Comparison of ENCODE assay signal across 18 cellular contexts in genomic region chr1:161080391-161081150, GRCh38. TPM values are rescaled to one million over a fixed set of nuclear protein-coding genes. Genes with fewer than 3 reads are reported as not detected.
DNase-seq lines count a peak whose midpoint lies in the region; ATAC-seq, FAIRE-seq and TF ChIP-seq lines count a peak whose summit lies in the region.
"Had no signal": no experiment of that assay in that cellular context is flagged by ENCODE, and none has a peak within 500 bp of the region (broad histone marks: within the 10 kb centered on the region; RNA-seq: fewer than 3 reads in every experiment).

No MANE protein-coding gene starts in this region.

- H2BK15ac ChIP-seq in H1 (ENCODE audit: low read length) = peak overlapping the region; percentile 12; the same call in 1 of the 2 replicates

- TF ChIP-seq POLR2A in H1 (IDR thresholded peaks at IDR 0.05; ENCODE audit: control extremely low read depth in 1 of 2, low read depth in 2 of 2, low read length in 2 of 2) (no peak), upper lobe of left lung (IDR thresholded peaks at IDR 0.05) (no peak)

- no peaks in the 10 kb centered on the region for H3K4me1 ChIP-seq in CD4-positive, CD25-positive, alpha-beta regulatory T cell (ENCODE audit: control insufficient read depth, insufficient read depth, low read length, poor library complexity, severe bottlenecking)
- H3K4me1 ChIP-seq in H1 (replicated peaks in 1 of 4; ENCODE audit: control insufficient read depth in 3 of 4, insufficient read depth in 4 of 4, low read length in 3 of 4) = peaks cover 0 to 6% (median 0%) of the 10 kb centered on the region in 4 experiments; a peak in 4 of 7 replicates
- peaks cover 15 to 39% (median 30%) of the 10 kb centered on the region in 4 donors for H3K4me1 ChIP-seq in upper lobe of left lung
- H3K4me1 ChIP-seq in kidney (ENCODE audit: control insufficient read depth in 1 of 2, insufficient read depth in 1 of 2, low read depth in 1 of 2, low read length in 2 of 2) = peaks cover 0 to 3% of the 10 kb centered on the region in 2 donors

- H3K23me2 ChIP-seq in H1 (ENCODE audit: low read depth, low read length) = no peaks in the 10 kb centered on the region

- no peak overlapping the region for H3K14ac ChIP-seq in H1 (ENCODE audit: insufficient read length)

- H3K9ac ChIP-seq in H1 (replicated peaks in 1 of 4; ENCODE audit: extremely low read depth in 1 of 4, low read depth in 3 of 4, low read length in 3 of 4) (no peak overlapping the region), kidney (ENCODE audit: low read length in 2 of 2) (no peak overlapping the region)

- H2AK5ac ChIP-seq in H1 (ENCODE audit: low read depth, low read length) = no peak overlapping the region

- H3K4me3 ChIP-seq in CD4-positive, CD25-positive, alpha-beta regulatory T cell (ENCODE audit: low read depth, low read length) = no peak overlapping the region
- H3K4me3 ChIP-seq in H1 (ENCODE audit: extremely low read depth in 1 of 4, insufficient read depth in 2 of 4, low read depth in 3 of 4, low read length in 4 of 4) (no peak overlapping the region), upper lobe of left lung (no peak overlapping the region), kidney (ENCODE audit: low read length in 2 of 2) (no peak overlapping the region)

- intact Hi-C loops in kidney (cut with DNase I) = no loop called here

- no peaks in the 10 kb centered on the region for H3K36me3 ChIP-seq in CD4-positive, CD25-positive, alpha-beta regulatory T cell (ENCODE audit: control insufficient read depth, insufficient read depth, low read length)
- H3K36me3 ChIP-seq in H1 (ENCODE audit: control insufficient read depth in 2 of 4, insufficient read depth in 4 of 4, low read length in 3 of 4) (no peaks in the 10 kb centered on the region), upper lobe of left lung (no peaks in the 10 kb centered on the region), kidney (ENCODE audit: control insufficient read depth in 1 of 2, insufficient read depth in 2 of 2, low read length in 2 of 2) (no peaks in the 10 kb centered on the region)

- no peak overlapping the region for H2BK20ac ChIP-seq in H1 (ENCODE audit: low read length)

- no peak for TF ChIP-seq CTCF in H1 (IDR thresholded peaks at IDR 0.05; ENCODE audit: control extremely low read depth in 1 of 3, insufficient read depth in 1 of 3, low read depth in 1 of 3, low read length in 3 of 3)
- no peak for TF ChIP-seq CTCF in mesothelial cell of epicardium (IDR thresholded peaks at IDR 0.05; ENCODE audit: unreplicated experiment)
- no peak for TF ChIP-seq CTCF in upper lobe of left lung (IDR thresholded peaks at IDR 0.05)
- TF ChIP-seq CTCF in kidney (IDR thresholded peaks at IDR 0.05; ENCODE audit: borderline replicate concordance, extremely low read depth, insufficient read depth) = no peak

- no peaks in the 10 kb centered on the region for H3K9me3 ChIP-seq in CD4-positive, CD25-positive, alpha-beta regulatory T cell (ENCODE audit: control insufficient read depth in 2 of 2, low read length in 2 of 2)
- H3K9me3 ChIP-seq in H1 (ENCODE audit: insufficient read depth in 2 of 2, low read depth in 1 of 2, low read length in 1 of 2) (no peaks in the 10 kb centered on the region), upper lobe of left lung (no peaks in the 10 kb centered on the region), kidney (ENCODE audit: control insufficient read depth in 1 of 2, low read length in 2 of 2) (no peaks in the 10 kb centered on the region)

- no peak overlapping the region for H3K27ac ChIP-seq in CD4-positive, CD25-positive, alpha-beta regulatory T cell (ENCODE audit: insufficient read depth, low read length, poor library complexity, severe bottlenecking)
- H3K27ac ChIP-seq in H1 (ENCODE audit: low read depth, low read length) (no peak overlapping the region), upper lobe of left lung (peak overlapping the region in 1 of 4 donors; percentile 2), kidney (ENCODE audit: low read depth in 2 of 2, low read length in 2 of 2) (no peak overlapping the region)

- H3K79me1 ChIP-seq in H1 (ENCODE audit: low read depth, low read length) = no peaks in the 10 kb centered on the region

- no peak for FAIRE-seq in H1 (lab: Jason Lieb, UNC)
- no peak for FAIRE-seq in kidney (lab: Jason Lieb, UNC)
- FAIRE-seq: colon, D721Med, H54, RCC 7860 had no signal

- H2AFZ ChIP-seq in H1 (ENCODE audit: low read length) = no peak overlapping the region

- WGBS in H1 (ENCODE audit: extremely low coverage in 1 of 2, insufficient coverage in 1 of 2, insufficient read length in 1 of 2, insufficient replicate concordance in 2 of 2, low coverage in 1 of 2, low lambda C conversion rate in 2 of 2, missing lambda C conversion rate in 1 of 2), 2 experiments = 86% methylated on average over 7 of the region's 7 CpGs; no CpG with 5 or more reads in 1 of the 2 experiments
- 88 to 91% methylated on average over 7 of the region's 7 CpGs for WGBS in upper lobe of left lung, 2 donors

- TF ChIP-seq RAD21 in H1 (IDR thresholded peaks at IDR 0.05 in 1 of 2, conservative IDR thresholded peaks at IDR 0.05 in 1 of 2; ENCODE audit: low read depth in 2 of 2, low read length in 2 of 2) = no peak

- no peak overlapping the region for H3K4me3 Mint-ChIP-seq in CD4-positive, CD25-positive, alpha-beta regulatory T cell
- H3K4me3 Mint-ChIP-seq in mesothelial cell of epicardium = no peak overlapping the region
- H3K4me3 Mint-ChIP-seq: T-helper 17 cell had no signal

- H2BK5ac ChIP-seq in H1 (ENCODE audit: low read depth, low read length) = no peak overlapping the region

- H3K4me1 Mint-ChIP-seq in CD4-positive, CD25-positive, alpha-beta regulatory T cell = no peaks in the 10 kb centered on the region
- H3K4me1 Mint-ChIP-seq in mesothelial cell of epicardium = peaks cover 39% of the 10 kb centered on the region

- H4K8ac ChIP-seq in H1 (ENCODE audit: extremely low read depth, insufficient read depth, low read length) = no peak overlapping the region; the same call in 1 of the 2 replicates

- H3K27me3 ChIP-seq in CD4-positive, CD25-positive, alpha-beta regulatory T cell (ENCODE audit: control insufficient read depth, insufficient read depth, low read length) = no peaks in the 10 kb centered on the region
- H3K27me3 ChIP-seq in H1 (replicated peaks in 1 of 4; ENCODE audit: control insufficient read depth in 3 of 4, extremely low read depth in 1 of 4, insufficient read depth in 3 of 4, low read length in 3 of 4) = no peaks in the 10 kb centered on the region
- H3K27me3 ChIP-seq in upper lobe of left lung = no peaks in the 10 kb centered on the region

- H3K56ac ChIP-seq in H1 (replicated peaks; ENCODE audit: insufficient read length, low read depth, low read length) = no peak overlapping the region

- H3K9me3 Mint-ChIP-seq in CD4-positive, CD25-positive, alpha-beta regulatory T cell = peaks cover 0 to 2% (median 0%) of the 10 kb centered on the region in 7 donors
- H3K9me3 Mint-ChIP-seq in mesothelial cell of epicardium = no peaks in the 10 kb centered on the region

- no peak overlapping the region for H4K91ac ChIP-seq in H1 (replicated peaks; ENCODE audit: insufficient read length, low read length)

- no peak overlapping the region for H4K5ac ChIP-seq in H1 (ENCODE audit: insufficient read length, low read depth, low read length)

- POLR2A ChIA-PET in H1 (lab: Charles Lee; ENCODE audit: partially characterized antibody) = no interaction called here

- no peak overlapping the region for H3K4ac ChIP-seq in H1 (replicated peaks; ENCODE audit: insufficient read length, low read depth, low read length)

- no peak overlapping the region for H2BK120ac ChIP-seq in H1 (replicated peaks; ENCODE audit: low read depth, low read length)

- no peak for DNase-seq in CD4-positive, CD25-positive, alpha-beta regulatory T cell
- DNase-seq in MV-4-11 (lab: John Stamatoyannopoulos, UW) (peak; percentile 56), H1 (ENCODE audit: low read depth in 1 of 2, low spot score in 2 of 2) (no peak), mesothelial cell of epicardium (ENCODE audit: low spot score in 2 of 2, unreplicated experiment in 2 of 2) (no peak), upper lobe of left lung (no peak), kidney (no peak), germinal center (ENCODE audit: low spot score) (no peak)
- DNase-seq: activated T-cell treated with anti-CD3 and anti-CD28 coated beads for 4 hours; erythroblast; KBM-7; NCI-H1694; stimulated activated naive CD4-positive, alpha-beta T cell; T-helper 17 cell had no signal

- H3K27me3 Mint-ChIP-seq in CD4-positive, CD25-positive, alpha-beta regulatory T cell = peaks cover 5% of the 10 kb centered on the region
- H3K27me3 Mint-ChIP-seq in mesothelial cell of epicardium (ENCODE audit: low read depth) = no peaks in the 10 kb centered on the region
- H3K27me3 Mint-ChIP-seq: T-helper 17 cell had no signal

- no peaks in the 10 kb centered on the region for H3K36me3 Mint-ChIP-seq in CD4-positive, CD25-positive, alpha-beta regulatory T cell
- H3K36me3 Mint-ChIP-seq in mesothelial cell of epicardium = peaks cover 15% of the 10 kb centered on the region

- peak overlapping the region in 2 of 3 donors; percentile 31 to 71 for H3K27ac Mint-ChIP-seq in CD4-positive, CD25-positive, alpha-beta regulatory T cell
- peak overlapping the region; percentile 45 for H3K27ac Mint-ChIP-seq in mesothelial cell of epicardium
- H3K27ac Mint-ChIP-seq: T-helper 17 cell had no signal

- TF ChIP-seq EP300 in H1 (IDR thresholded peaks at IDR 0.05; ENCODE audit: borderline replicate concordance in 1 of 2, low read depth in 2 of 2, low read length in 2 of 2) (no peak), upper lobe of left lung (IDR thresholded peaks at IDR 0.05) (no peak)

- H3K23ac ChIP-seq in H1 (ENCODE audit: insufficient read length) = no peak overlapping the region

- CTCF ChIA-PET in H1 (lab: Charles Lee; ENCODE audit: partially characterized antibody) = interaction anchor here (1.3 to 17.8 kb wide), 4 partner anchors 8 to 82 kb away, joined by 4 to 282 read pairs (median 80); partner anchors contain the start of genes ARHGAP30 and KLHDC9

- H4K20me1 ChIP-seq in H1 (replicated peaks in 1 of 2; ENCODE audit: control insufficient read depth in 1 of 2, insufficient read depth in 2 of 2, low read length in 2 of 2) = no peaks in the 10 kb centered on the region

- no peak overlapping the region for H2BK12ac ChIP-seq in H1 (ENCODE audit: low read depth, low read length)

- H3K18ac ChIP-seq in H1 (ENCODE audit: extremely low read depth, low read length) = no peak overlapping the region

- no peak for ATAC-seq in CD4-positive, CD25-positive, alpha-beta regulatory T cell (ENCODE audit: low read depth in 2 of 2)
- no peak for ATAC-seq in upper lobe of left lung (ENCODE audit: low FRiP score in 2 of 2)
- no peak for ATAC-seq in GM21619 (IDR thresholded peaks at IDR 0.05; ENCODE audit: unreplicated experiment)
- ATAC-seq: T-helper 17 cell had no signal

- no peak overlapping the region for H3K4me2 ChIP-seq in H1 (ENCODE audit: insufficient read depth in 1 of 2, low read depth in 2 of 2, low read length in 2 of 2)

- H3K79me2 ChIP-seq in H1 (ENCODE audit: control insufficient read depth in 1 of 2, insufficient read depth in 2 of 2, low read length in 2 of 2) = no peaks in the 10 kb centered on the region

RNA-seq across cellular contexts. Expression of gene NECTIN4, which starts 8.8 kb away (rescaled TPM):
- total RNA-seq in CD4-positive, CD25-positive, alpha-beta regulatory T cell = not detected
- under 1 TPM in 1 of 4 donors, not detected in 3; 0.05 TPM for polyA plus RNA-seq in CD4-positive, CD25-positive, alpha-beta regulatory T cell
- total RNA-seq in H1 (2021; fragmentation: NEBNext Ultra II Directional; extraction: Animal tissue kit (Norgen Biotek cat#: 25700)) = 0.19 and 0.29 TPM in 2 replicates
- polyA plus RNA-seq in H1 (2011; rRNA removed) = 0.71 and 0.86 TPM in 2 replicates
- 1.4 TPM for polyA plus RNA-seq in H1 (2011; cell fraction: cytosol; rRNA removed)
- 0.16 TPM for polyA plus RNA-seq in H1 (2011; cell fraction: nucleus; rRNA removed)
- 0.69 to 0.89 TPM (median 0.76 TPM) in 4 replicates for polyA plus RNA-seq in H1 (2012, experiment 1 of 2)
- 0.31 TPM for polyA plus RNA-seq in H1 (2012, experiment 2 of 2)
- polyA plus RNA-seq in H1 (2013, experiment 1 of 2) = 0.18 TPM
- 0.11 TPM for polyA plus RNA-seq in H1 (2013, experiment 2 of 2)
- polyA minus RNA-seq in H1 (2011; rRNA and poly(A)+ RNA removed) = 0.95 and 1.2 TPM in 2 replicates
- polyA minus RNA-seq in H1 (2011; cell fraction: cytosol; rRNA and poly(A)+ RNA removed) = not detected
- 0.80 TPM for polyA minus RNA-seq in H1 (2011; cell fraction: nucleus; rRNA and poly(A)+ RNA removed)
- 29.9 to 31.5 TPM (median 30.6 TPM) in 3 replicates for total RNA-seq in mesothelial cell of epicardium
- 10 to 100 TPM in 4 of 6 donors, 1 to 10 TPM in 2; 5.2 to 19.9 (median 12.1) TPM for total RNA-seq in upper lobe of left lung
- 12.8 TPM for total RNA-seq in kidney
- 2.7 TPM for polyA plus RNA-seq in kidney (ENCODE audit: insufficient read depth, low read depth, low replicate concordance)
- total RNA-seq: T-helper 17 cell had no signal

RNA-seq across cellular contexts. Expression of gene ARHGAP30, which starts 10.9 kb away (rescaled TPM):
- total RNA-seq in CD4-positive, CD25-positive, alpha-beta regulatory T cell = 204 TPM
- polyA plus RNA-seq in CD4-positive, CD25-positive, alpha-beta regulatory T cell = 100 to 1,000 TPM; 144 to 159 (median 151) TPM
- 0.39 and 0.40 TPM in 2 replicates for total RNA-seq in H1 (2021; fragmentation: NEBNext Ultra II Directional; extraction: Animal tissue kit (Norgen Biotek cat#: 25700))
- 0.27 and 0.50 TPM in 2 replicates for polyA plus RNA-seq in H1 (2011; rRNA removed)
- polyA plus RNA-seq in H1 (2011; cell fraction: cytosol; rRNA removed) = 0.66 TPM
- polyA plus RNA-seq in H1 (2011; cell fraction: nucleus; rRNA removed) = 0.57 TPM
- 0.42 to 0.74 TPM (median 0.62 TPM) in 4 replicates for polyA plus RNA-seq in H1 (2012, experiment 1 of 2)
- 0.13 TPM for polyA plus RNA-seq in H1 (2012, experiment 2 of 2)
- 0.08 TPM for polyA plus RNA-seq in H1 (2013, experiment 1 of 2)
- polyA plus RNA-seq in H1 (2013, experiment 2 of 2) = 0.09 TPM
- polyA minus RNA-seq in H1 (2011; rRNA and poly(A)+ RNA removed) = 0.44 and 0.49 TPM in 2 replicates
- polyA minus RNA-seq in H1 (2011; cell fraction: cytosol; rRNA and poly(A)+ RNA removed) = not detected
- polyA minus RNA-seq in H1 (2011; cell fraction: nucleus; rRNA and poly(A)+ RNA removed) = 0.30 TPM
- 1.4 to 1.9 TPM (median 1.6 TPM) in 3 replicates for total RNA-seq in mesothelial cell of epicardium
- 10 to 100 TPM; 26.8 to 69.9 (median 51.2) TPM for total RNA-seq in upper lobe of left lung
- total RNA-seq in kidney = 21.6 TPM
- polyA plus RNA-seq in kidney (ENCODE audit: insufficient read depth, low read depth, low replicate concordance) = 1.2 TPM

RNA-seq across cellular contexts. Expression of gene KLHDC9, which starts 17.6 kb away (rescaled TPM):
- total RNA-seq in CD4-positive, CD25-positive, alpha-beta regulatory T cell = not detected
- polyA plus RNA-seq in CD4-positive, CD25-positive, alpha-beta regulatory T cell = under 1 TPM in 2 of 4 donors, not detected in 2; 0.28 to 0.46 TPM
- total RNA-seq in H1 (2021; fragmentation: NEBNext Ultra II Directional; extraction: Animal tissue kit (Norgen Biotek cat#: 25700)) = 4.0 and 6.5 TPM in 2 replicates
- polyA plus RNA-seq in H1 (2011; rRNA removed) (15.6 and 18.0 TPM in 2 replicates), kidney (ENCODE audit: insufficient read depth, low read depth, low replicate concordance) (32.2 TPM)
- 13.7 TPM for polyA plus RNA-seq in H1 (2011; cell fraction: cytosol; rRNA removed)
- polyA plus RNA-seq in H1 (2011; cell fraction: nucleus; rRNA removed) = 23.2 TPM
- polyA plus RNA-seq in H1 (2012, experiment 1 of 2) = 7.0 to 10.7 TPM (median 8.3 TPM) in 4 replicates
- polyA plus RNA-seq in H1 (2012, experiment 2 of 2) = 10.4 TPM
- 6.8 TPM for polyA plus RNA-seq in H1 (2013, experiment 1 of 2)
- polyA plus RNA-seq in H1 (2013, experiment 2 of 2) = 6.3 TPM
- polyA minus RNA-seq in H1 (2011; rRNA and poly(A)+ RNA removed) = 3.7 and 6.6 TPM in 2 replicates
- 3.1 TPM for polyA minus RNA-seq in H1 (2011; cell fraction: cytosol; rRNA and poly(A)+ RNA removed)
- 4.4 TPM for polyA minus RNA-seq in H1 (2011; cell fraction: nucleus; rRNA and poly(A)+ RNA removed)
- total RNA-seq in mesothelial cell of epicardium (4.2 to 5.4 TPM (median 5.4 TPM) in 3 replicates), upper lobe of left lung (10 to 100 TPM in 1 of 6 donors, 1 to 10 TPM in 4, not detected in 1; 6.5 to 12.3 (median 7.4) TPM), kidney (21.9 TPM)

RNA-seq across cellular contexts. Expression of gene USF1, which starts 34.8 kb away (rescaled TPM):
- 102 TPM for total RNA-seq in CD4-positive, CD25-positive, alpha-beta regulatory T cell
- polyA plus RNA-seq in CD4-positive, CD25-positive, alpha-beta regulatory T cell = 1 to 10 TPM; 4.2 to 8.1 (median 6.1) TPM
- total RNA-seq in H1 (2021; fragmentation: NEBNext Ultra II Directional; extraction: Animal tissue kit (Norgen Biotek cat#: 25700)) = 68.9 and 74.6 TPM in 2 replicates
- polyA plus RNA-seq in H1 (2011; rRNA removed) = 45.7 and 50.3 TPM in 2 replicates
- polyA plus RNA-seq in H1 (2011; cell fraction: cytosol; rRNA removed) = 44.0 TPM
- 137 TPM for polyA plus RNA-seq in H1 (2011; cell fraction: nucleus; rRNA removed)
- polyA plus RNA-seq in H1 (2012, experiment 1 of 2) = 48.6 to 69.9 TPM (median 68.1 TPM) in 4 replicates
- 51.8 TPM for polyA plus RNA-seq in H1 (2012, experiment 2 of 2)
- 31.1 TPM for polyA plus RNA-seq in H1 (2013, experiment 1 of 2)
- polyA plus RNA-seq in H1 (2013, experiment 2 of 2) = 31.4 TPM
- polyA minus RNA-seq in H1 (2011; rRNA and poly(A)+ RNA removed) = 133 and 196 TPM in 2 replicates
- 47.3 TPM for polyA minus RNA-seq in H1 (2011; cell fraction: cytosol; rRNA and poly(A)+ RNA removed)
- 38.2 TPM for polyA minus RNA-seq in H1 (2011; cell fraction: nucleus; rRNA and poly(A)+ RNA removed)
- 66.4 to 68.0 TPM (median 66.6 TPM) in 3 replicates for total RNA-seq in mesothelial cell of epicardium
- total RNA-seq in upper lobe of left lung = 100 to 1,000 TPM in 1 of 6 donors, 10 to 100 TPM in 5; 78.2 to 151 (median 84.2) TPM
- 56.1 TPM for total RNA-seq in kidney
- polyA plus RNA-seq in kidney (ENCODE audit: insufficient read depth, low read depth, low replicate concordance) = 48.7 TPM

RNA-seq across cellular contexts. Expression of gene PFDN2, which starts 37.3 kb away (rescaled TPM):
- 48.0 TPM for total RNA-seq in CD4-positive, CD25-positive, alpha-beta regulatory T cell
- 100 to 1,000 TPM in 2 of 4 donors, 10 to 100 TPM in 2; 90.9 to 109 (median 98.6) TPM for polyA plus RNA-seq in CD4-positive, CD25-positive, alpha-beta regulatory T cell
- 71.2 and 74.7 TPM in 2 replicates for total RNA-seq in H1 (2021; fragmentation: NEBNext Ultra II Directional; extraction: Animal tissue kit (Norgen Biotek cat#: 25700))
- polyA plus RNA-seq in H1 (2011; rRNA removed) = 66.2 and 69.6 TPM in 2 replicates
- 220 TPM for polyA plus RNA-seq in H1 (2011; cell fraction: cytosol; rRNA removed)
- 13.8 TPM for polyA plus RNA-seq in H1 (2011; cell fraction: nucleus; rRNA removed)
- 108 to 135 TPM (median 126 TPM) in 4 replicates for polyA plus RNA-seq in H1 (2012, experiment 1 of 2)
- polyA plus RNA-seq in H1 (2012, experiment 2 of 2) = 37.0 TPM
- 201 TPM for polyA plus RNA-seq in H1 (2013, experiment 1 of 2)
- polyA plus RNA-seq in H1 (2013, experiment 2 of 2) = 231 TPM
- 5.9 and 9.8 TPM in 2 replicates for polyA minus RNA-seq in H1 (2011; rRNA and poly(A)+ RNA removed)
- polyA minus RNA-seq in H1 (2011; cell fraction: cytosol; rRNA and poly(A)+ RNA removed) = 15.0 TPM
- 9.6 TPM for polyA minus RNA-seq in H1 (2011; cell fraction: nucleus; rRNA and poly(A)+ RNA removed)
- 49.7 to 53.2 TPM (median 50.8 TPM) in 3 replicates for total RNA-seq in mesothelial cell of epicardium
- total RNA-seq in upper lobe of left lung = 10 to 100 TPM; 17.8 to 55.9 (median 41.4) TPM
- total RNA-seq in kidney = 46.7 TPM
- polyA plus RNA-seq in kidney (ENCODE audit: insufficient read depth, low read depth, low replicate concordance) = 149 TPM
